7 cellular contexts compared by ENCODE assay signal in the genomic region with DNA sequence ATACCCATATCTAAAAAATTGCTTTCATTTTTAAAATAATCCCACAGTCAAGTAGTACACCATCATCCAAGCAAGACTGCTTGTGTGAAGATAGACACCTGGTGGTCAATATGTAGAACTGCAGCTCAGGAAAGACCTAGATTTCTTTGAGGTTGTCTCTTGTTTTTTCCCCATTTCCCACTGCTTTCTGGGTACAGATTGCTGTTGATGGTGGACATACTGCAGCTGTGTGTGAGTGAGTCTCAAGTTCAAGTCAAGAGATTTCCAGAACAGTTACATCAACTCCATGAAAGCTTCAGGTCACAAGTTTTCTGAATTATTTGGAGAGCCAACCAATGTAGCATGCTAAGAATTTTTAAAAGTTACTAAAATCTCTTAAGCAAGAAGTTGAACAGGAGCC.
DNase-seq lines count a peak whose midpoint lies in the region; ATAC-seq and TF ChIP-seq lines count a peak whose summit lies in the region.

No MANE protein-coding gene starts in this region.

- H3K4me3 Mint-ChIP-seq in T-cell: no peak overlapping the region

- peaks cover 4 to 6% of the 10 kb centered on the region in 2 donors for H3K27me3 Mint-ChIP-seq in T-cell

- TF ChIP-seq POLR2A in ovary (IDR thresholded peaks at IDR 0.05): no peak

- H3K36me3 ChIP-seq in ovary: no peaks in the 10 kb centered on the region

- H3K4me1 ChIP-seq in ovary (ENCODE audit: insufficient read depth): no peaks in the 10 kb centered on the region

- no peak overlapping the region for H3K4me3 ChIP-seq in ovary

- DNase-seq in GM10266 (ENCODE audit: extremely low spot score) (peak; percentile 44), HCEC 1CT (peak; percentile 76), NCI-H1092 treated with DMSO at 0.1 percent for 48 hours (lab: John Stamatoyannopoulos, UW) (peak; percentile 65), T-cell (peak in 1 of 34 experiments; percentile 4), fibroblast of the conjunctiva (ENCODE audit: low read depth) (peak; percentile 66), ovary (no peak)

- TF ChIP-seq CTCF in GM10266 (IDR thresholded peaks at IDR 0.05; ENCODE audit: control insufficient read depth, insufficient read depth, low read depth, missing control alignments): peak; percentile 81
- peak; percentile 58 to 75 (median 60) for TF ChIP-seq CTCF in ovary (IDR thresholded peaks at IDR 0.05)

- intact Hi-C loops in ovary (cut with DNase I): loop anchor here in 3 of 4 donors (10.0 kb wide), 3 partner anchors 171 to 631 kb away; a partner anchor contains a TSS

- ATAC-seq in T-cell (replicated peaks in 1 of 4) (peak in 3 of 4 experiments; percentile 32 to 60 (median 49)), GM19397 (IDR thresholded peaks at IDR 0.05; ENCODE audit: unreplicated experiment) (no peak)

- peaks cover 19 to 31% (median 25%) of the 10 kb centered on the region in 3 donors for H3K4me1 Mint-ChIP-seq in T-cell

- TF ChIP-seq EP300 in ovary (IDR thresholded peaks at IDR 0.05): no peak

- CTCF ChIA-PET in T-cell (lab: Charles Lee): interaction anchor here (0.5 to 2.6 kb wide), 10 partner anchors 10 to 1019 kb away, joined by 3 to 9 read pairs (median 3); no protein-coding TSS in a partner anchor

- peak overlapping the region in 1 of 2 donors; percentile 17 for H3K27ac Mint-ChIP-seq in T-cell

- no peak overlapping the region for H3K27ac ChIP-seq in ovary

- H3K36me3 Mint-ChIP-seq in T-cell: no peaks in the 10 kb centered on the region

- no peaks in the 10 kb centered on the region for H3K27me3 ChIP-seq in ovary

- no peaks in the 10 kb centered on the region for H3K9me3 Mint-ChIP-seq in T-cell

- POLR2A ChIA-PET in T-cell (lab: Charles Lee): interaction anchor here in 1 of 2 donors (0.6 kb wide), 1 partner anchor 514 kb away, joined by 4 read pairs; no protein-coding TSS in a partner anchor

- no peaks in the 10 kb centered on the region for H3K9me3 ChIP-seq in ovary

Comparison
In these comparisons a context has a peak if more than half of its experiments do, and no peak if none do; other contexts are left out.
1. DNase-seq: peak in GM10266 (single experiment), HCEC 1CT (single experiment), NCI-H1092 treated with DMSO at 0.1 percent for 48 hours (single experiment) and fibroblast of the conjunctiva (single experiment); none in ovary (0 of 5).